Comparison of ENCODE assay signal across 9 cellular contexts in genomic region chr20:2507875-2508630, GRCh38. TPM values are rescaled to one million over a fixed set of nuclear protein-coding genes. Genes with fewer than 3 reads are reported as not detected.
A peak's percentile ranks its signal among the peaks of the same experiment; 100 is the strongest.
DNase-seq lines count a peak whose midpoint lies in the region; TF ChIP-seq lines count a peak whose summit lies in the region.
"Had no signal": no experiment of that assay in that cellular context is flagged by ENCODE, and none has a peak within 500 bp of the region (broad histone marks: within the 10 kb centered on the region; RNA-seq: fewer than 3 reads in every experiment).

No MANE protein-coding gene starts in this region.

- H3K9me3 ChIP-seq in mammary epithelial cell (replicated peaks; ENCODE audit: insufficient read depth, low read length) (no peaks in the 10 kb centered on the region), tibial nerve (no peaks in the 10 kb centered on the region)

- H3K9me3 Mint-ChIP-seq in activated naive CD4-positive, alpha-beta T cell treated with anti-CD3 and anti-CD28 coated beads for 36 hours = no peaks in the 10 kb centered on the region

- in situ Hi-C loops in mammary epithelial cell (cut with MboI; ENCODE audit: low sequenced_read_pairs in 2 of 2) = loop anchor here in 1 of 2 donors (25.0 kb wide), 1 partner anchor 129 kb away; no protein-coding TSS in a partner anchor

- H3K4me1 ChIP-seq in mammary epithelial cell (ENCODE audit: insufficient read depth, low read length) (peaks cover 7% of the 10 kb centered on the region), tibial nerve (peaks cover 0 to 17% (median 12%) of the 10 kb centered on the region in 4 donors)

- H3K4me3 Mint-ChIP-seq in activated naive CD4-positive, alpha-beta T cell treated with anti-CD3 and anti-CD28 coated beads for 36 hours = peak overlapping the region; percentile 99

- TSS peak; percentile 48 for BruUV-seq in mammary epithelial cell (replicated peaks; lab: Mats Ljungman, UMichigan)

- TF ChIP-seq CTCF in mammary epithelial cell (conservative IDR thresholded peaks at IDR 0.05 in 1 of 2, IDR thresholded peaks at IDR 0.05 in 1 of 2; ENCODE audit: extremely low read depth in 1 of 2, insufficient read depth in 1 of 2, low read depth in 1 of 2, low read length in 2 of 2) (no peak), lower leg skin (IDR thresholded peaks at IDR 0.05) (no peak), tibial nerve (IDR thresholded peaks at IDR 0.05) (no peak)

- 19% methylated on average over 3 of the region's 22 CpGs for WGBS in mammary epithelial cell (ENCODE audit: low coverage, missing lambda C conversion rate)
- WGBS in lower leg skin, 2 donors = 6 to 10% methylated on average over 22 of the region's 22 CpGs
- WGBS in tibial nerve, 2 donors = 8 to 10% methylated on average over 19 to 22 of the region's 22 CpGs

- no peak for TF ChIP-seq EP300 in tibial nerve (IDR thresholded peaks at IDR 0.05)

- peak overlapping the region; percentile 86 for H3K9ac ChIP-seq in mammary epithelial cell (ENCODE audit: insufficient read depth, low read length)

- peaks cover 21% of the 10 kb centered on the region for H3K4me1 Mint-ChIP-seq in activated naive CD4-positive, alpha-beta T cell treated with anti-CD3 and anti-CD28 coated beads for 36 hours (ENCODE audit: low read depth)

- H3K36me3 ChIP-seq in mammary epithelial cell (ENCODE audit: insufficient read depth, low read length) (no peaks in the 10 kb centered on the region), tibial nerve (no peaks in the 10 kb centered on the region)

- peaks cover 5% of the 10 kb centered on the region for H3K36me3 Mint-ChIP-seq in activated naive CD4-positive, alpha-beta T cell treated with anti-CD3 and anti-CD28 coated beads for 36 hours (ENCODE audit: low read depth)

- H3K4me2 ChIP-seq in mammary epithelial cell (ENCODE audit: insufficient read depth, low read depth, low read length) = peak overlapping the region; percentile 79

- DNase-seq in activated naive CD4-positive, alpha-beta T cell treated with anti-CD3 and anti-CD28 coated beads for 36 hours = no peak
- DNase-seq in activated naive CD4-positive, alpha-beta T cell (lab: John Stamatoyannopoulos, UW) = no peak
- peak; percentile 14 to 34 for DNase-seq in Kasumi-1 (lab: John Stamatoyannopoulos, UW)
- peak; percentile 32 for DNase-seq in mammary epithelial cell
- no peak for DNase-seq in lower leg skin (ENCODE audit: low spot score in 2 of 2)
- DNase-seq in tibial nerve (ENCODE audit: low spot score in 2 of 2) = no peak
- DNase-seq in effector CD8-positive, alpha-beta T cell (lab: John Stamatoyannopoulos, UW) = no peak
- no peak for DNase-seq in stimulated activated naive CD4-positive, alpha-beta T cell treated with Interleukin-2 at 50 U/mL for 16 hours (lab: John Stamatoyannopoulos, UW)

- TF ChIP-seq POLR2A in lower leg skin (IDR thresholded peaks at IDR 0.05) (no peak), tibial nerve (IDR thresholded peaks at IDR 0.05) (no peak)

- peak overlapping the region; percentile 43 for H3K27ac ChIP-seq in mammary epithelial cell (ENCODE audit: insufficient read depth, low read depth, low read length)
- peak overlapping the region; percentile 83 to 88 (median 86) for H3K27ac ChIP-seq in tibial nerve

- intact Hi-C loops in activated naive CD4-positive, alpha-beta T cell treated with anti-CD3 and anti-CD28 coated beads for 36 hours (cut with micrococcal nuclease) = loop anchor here (1.0 to 5.0 kb wide), 3 partner anchors 13 to 144 kb away; partner anchors contain the start of genes NOP56 and SNRPB
- intact Hi-C loops in mammary epithelial cell (cut with micrococcal nuclease) (loop anchor here (5.0 kb wide), 1 partner anchor 144 kb away; the partner anchor contains the start of gene NOP56), lower leg skin (cut with DNase I; ENCODE audit: low total_unique reads) (no loop called here)

- H3K4me3 ChIP-seq in mammary epithelial cell (replicated peaks in 1 of 3; ENCODE audit: insufficient read depth in 1 of 3, low read depth in 2 of 3, low read length in 3 of 3) (peak overlapping the region; percentile 73 to 87 (median 84)), lower leg skin (ENCODE audit: low read depth, poor library complexity, severe bottlenecking) (peak overlapping the region; percentile 50), tibial nerve (peak overlapping the region; percentile 47 to 91 (median 82))

- H3K27me3 Mint-ChIP-seq in activated naive CD4-positive, alpha-beta T cell treated with anti-CD3 and anti-CD28 coated beads for 36 hours (ENCODE audit: low read depth) = peaks cover 3% of the 10 kb centered on the region

- H3K27ac Mint-ChIP-seq in activated naive CD4-positive, alpha-beta T cell treated with anti-CD3 and anti-CD28 coated beads for 36 hours = peak overlapping the region; percentile 90

- peaks cover 25% of the 10 kb centered on the region for H3K79me2 ChIP-seq in mammary epithelial cell (ENCODE audit: insufficient read depth, low read length)

- H2AFZ ChIP-seq in mammary epithelial cell (ENCODE audit: low read depth, low read length) = peak overlapping the region; percentile 98

- no peaks in the 10 kb centered on the region for H3K27me3 ChIP-seq in mammary epithelial cell (ENCODE audit: insufficient read depth, low read length)
- H3K27me3 ChIP-seq in tibial nerve = no peaks in the 10 kb centered on the region

- CTCF ChIA-PET in activated naive CD4-positive, alpha-beta T cell treated with anti-CD3 and anti-CD28 coated beads for 36 hours (lab: Charles Lee) = interaction anchor here (0.6 to 9.9 kb wide), 3 partner anchors 14 to 139 kb away, joined by 3 to 74 read pairs (median 4); no protein-coding TSS in a partner anchor
- CTCF ChIA-PET in mammary epithelial cell (lab: Charles Lee; ENCODE audit: low non-redundant PET) = no interaction called here

- dilution Hi-C loops in mammary epithelial cell (cut with HindIII; ENCODE audit: low sequenced_read_pairs) = no loop called here

- no peaks in the 10 kb centered on the region for H4K20me1 ChIP-seq in mammary epithelial cell (ENCODE audit: insufficient read depth, low read length)

RNA-seq across cellular contexts. Expression of gene ZNF343, which starts 0.7 kb away (rescaled TPM):
- total RNA-seq in activated naive CD4-positive, alpha-beta T cell treated with anti-CD3 and anti-CD28 coated beads for 36 hours = 1 to 10 TPM; 5.3 to 5.7 TPM
- 10 to 100 TPM; 12.0 to 12.9 TPM for total RNA-seq in mammary epithelial cell
- 7.9 TPM for polyA plus RNA-seq in mammary epithelial cell
- polyA minus RNA-seq in mammary epithelial cell = 52.2 TPM
- total RNA-seq in lower leg skin = 10 to 100 TPM; 10.6 to 12.9 (median 11.3) TPM
- total RNA-seq in tibial nerve = 10 to 100 TPM; 12.0 to 15.6 (median 13.6) TPM

RNA-seq across cellular contexts. Expression of gene TMC2, which starts 28.3 kb away (rescaled TPM):
- not detected for total RNA-seq in activated naive CD4-positive, alpha-beta T cell treated with anti-CD3 and anti-CD28 coated beads for 36 hours
- total RNA-seq in mammary epithelial cell (not detected), lower leg skin (under 1 TPM in 1 of 4 donors, not detected in 3; 0.06 TPM), tibial nerve (under 1 TPM; 0.21 to 0.59 (median 0.26) TPM)
- polyA plus RNA-seq in mammary epithelial cell = not detected
- not detected for polyA minus RNA-seq in mammary epithelial cell
- total RNA-seq: glomerular endothelial cell had no signal

RNA-seq across cellular contexts. Expression of gene SNRPB, which starts 37.5 kb away (rescaled TPM):
- total RNA-seq in activated naive CD4-positive, alpha-beta T cell treated with anti-CD3 and anti-CD28 coated beads for 36 hours = 100 to 1,000 TPM; 422 to 431 TPM
- total RNA-seq in mammary epithelial cell = 100 to 1,000 TPM in 1 of 2 donors, 10 to 100 TPM in 1; 90.7 to 216 TPM
- polyA plus RNA-seq in mammary epithelial cell = 232 TPM
- 80.9 TPM for polyA minus RNA-seq in mammary epithelial cell
- total RNA-seq in lower leg skin = 100 to 1,000 TPM; 205 to 254 (median 242) TPM
- 100 to 1,000 TPM; 129 to 198 (median 134) TPM for total RNA-seq in tibial nerve

Comparison
In these comparisons a context has a peak if more than half of its experiments do, and no peak if none do; other contexts are left out.
1. DNase-seq: peak in Kasumi-1 (2 of 2) and mammary epithelial cell (single experiment); none in activated naive CD4-positive, alpha-beta T cell treated with anti-CD3 and anti-CD28 coated beads for 36 hours (single experiment), activated naive CD4-positive, alpha-beta T cell (0 of 4), lower leg skin (0 of 2), tibial nerve (0 of 2), effector CD8-positive, alpha-beta T cell (single experiment) and stimulated activated naive CD4-positive, alpha-beta T cell treated with Interleukin-2 at 50 U/mL for 16 hours (single experiment).
2. Peak in every context shown above with its lines, with median percentiles within 50 percentile points of each other: H3K4me3 ChIP-seq.